Comparison of ENCODE assay signal across 32 cellular contexts in genomic region chr11:64510759-64511158, GRCh38. TPM values are rescaled to one million over a fixed set of nuclear protein-coding genes. Genes with fewer than 3 reads are reported as not detected.
"Had no signal": no experiment of that assay in that cellular context is flagged by ENCODE, and none has a peak within 500 bp of the region (broad histone marks: within the 10 kb centered on the region; RNA-seq: fewer than 3 reads in every experiment).

No MANE protein-coding gene starts in this region.

- ATAC-seq: activated T-cell treated with anti-CD3 and anti-CD28 coated beads, Interleukin-2, amount 50 U/mL, for 72 hours; body of pancreas; effector memory CD8-positive, alpha-beta T cell; gastroesophageal sphincter had no signal

- H3K4me1 ChIP-seq: body of pancreas, esophagus squamous epithelium, gastroesophageal sphincter had no signal

- DNase-seq: activated CD4-positive, alpha-beta memory T cell treated with anti-CD3 and anti-CD28 coated beads, Interleukin-2, amount 10 ng/mL, durations not matched to agents 7 days and 5 days; activated CD4-positive, alpha-beta T cell treated with anti-CD3 and anti-CD28 coated beads for 4 hours; activated CD4-positive, alpha-beta T cell treated with anti-CD3 and anti-CD28 coated beads, Interleukin-2, amount 10 ng/mL, durations not matched to agents 7 days and 5 days; activated CD4-positive, alpha-beta T cell treated with anti-CD3 and anti-CD28 coated beads, Interleukin-2, amount 50 U/mL, for 4 hours; activated CD4-positive, CD25-positive, alpha-beta regulatory T cell; activated CD4-positive, CD25-positive, alpha-beta regulatory T cell treated with anti-CD3 and anti-CD28 coated beads, Interleukin-2, amount 50 U/mL, for 72 hours; activated CD8-positive, alpha-beta memory T cell treated with anti-CD3 and anti-CD28 coated beads, Interleukin-2, amount 50 U/mL, for 48 hours; activated gamma-delta T cell; activated naive CD4-positive, alpha-beta T cell; activated naive CD4-positive, alpha-beta T cell treated with anti-CD3 and anti-CD28 coated beads, Interleukin-2, amount 50 U/mL, for 16 hours; activated T-cell treated with anti-CD3 and anti-CD28 coated beads for 4 hours; activated T-cell treated with anti-CD3 and anti-CD28 coated beads, Interleukin-2, amount 50 U/mL, for 24 hours; activated T-cell treated with anti-CD3 and anti-CD28 coated beads, Interleukin-2, amount 50 U/mL, for 72 hours; amygdala; body of pancreas; caudate nucleus; cortex of kidney; dermis blood vessel endothelial cell; effector CD4-positive, alpha-beta T cell; effector memory CD8-positive, alpha-beta T cell; esophagus squamous epithelium; foreskin melanocyte; T-helper 2 cell had no signal

- H3K27ac ChIP-seq: body of pancreas, epithelial cell of prostate, esophagus squamous epithelium, gastroesophageal sphincter had no signal

- H3K4me3 ChIP-seq: body of pancreas, esophagus squamous epithelium, gastroesophageal sphincter had no signal

- H3K9me3 ChIP-seq: body of pancreas, esophagus squamous epithelium had no signal

- H3K36me3 ChIP-seq: esophagus squamous epithelium, gastroesophageal sphincter had no signal

- H3K27me3 ChIP-seq: body of pancreas had no signal

RNA-seq across cellular contexts. Expression of gene SLC22A11, which starts 45.0 kb away (rescaled TPM):
- total RNA-seq: activated CD4-positive, alpha-beta memory T cell treated with anti-CD3 and anti-CD28 coated beads, Interleukin-2, amount 10 ng/mL, durations not matched to agents 7 days and 5 days; activated CD4-positive, alpha-beta T cell treated with anti-CD3 and anti-CD28 coated beads, Interleukin-2, amount 10 ng/mL, durations not matched to agents 7 days and 5 days; activated T-cell treated with anti-CD3 and anti-CD28 coated beads, Interleukin-2, amount 50 U/mL, for 72 hours; body of pancreas; dermis blood vessel endothelial cell; endothelial cell of umbilical vein; esophagus squamous epithelium; fibroblast of lung; fibroblast of villous mesenchyme; gastroesophageal sphincter; glomerular endothelial cell; T-helper 1 cell treated with Interleukin-12 subunit alpha and Interleukin-12 subunit beta and Interleukin-4 antibody, amounts not matched to agents 30 ng/mL and 1 ng/mL, for 36 hours had no signal
- polyA plus RNA-seq: aorta, endothelial cell of umbilical vein, esophagus, fibroblast of lung had no signal
